ENCODE assay signal across 35 cellular contexts in genomic region chr10:14676732-14677131, GRCh38.
"Had no signal": no experiment of that assay in that cellular context is flagged by ENCODE, and none has a peak within 500 bp of the region (broad histone marks: within the 10 kb centered on the region; RNA-seq: fewer than 3 reads in every experiment).

No MANE protein-coding gene starts in this region.

- H3K4me1 ChIP-seq: adrenal gland, colonic mucosa, gastrocnemius medialis had no signal

- H3K36me3 ChIP-seq: adrenal gland, colonic mucosa, gastrocnemius medialis, heart left ventricle, WERI-Rb-1 had no signal

- ATAC-seq: activated CD4-positive, CD25-positive, alpha-beta regulatory T cell treated with anti-CD3 and anti-CD28 coated beads, Interleukin-2, amount 50 U/mL, for 24 hours; activated CD8-positive, alpha-beta T cell treated with anti-CD3 and anti-CD28 coated beads for 36 hours; activated naive CD8-positive, alpha-beta T cell treated with anti-CD3 and anti-CD28 coated beads, Interleukin-2, amount 50 U/mL, for 24 hours; body of pancreas; gastrocnemius medialis; heart left ventricle; T-helper 17 cell had no signal

- H3K9me3 Mint-ChIP-seq: activated B cell treated with CpG ODN at 0.5 μM for 24 hours; activated CD8-positive, alpha-beta T cell treated with anti-CD3 and anti-CD28 coated beads for 36 hours; activated naive CD8-positive, alpha-beta T cell treated with anti-CD3 and anti-CD28 coated beads for 36 hours; activated naive CD8-positive, alpha-beta T cell treated with anti-CD3 and anti-CD28 coated beads, Interleukin-2, amount 50 U/mL, for 24 hours; activated T-helper 1 cell treated with anti-CD3 and anti-CD28 coated beads, Interleukin-12 subunit alpha, Interleukin-12 subunit beta, Interleukin-2, Interleukin-4 antibody, amounts not matched to agents 30 ng/mL and 10 ng/mL and 1 ng/mL, durations not matched to agents 14 hours and 24 hours and 36 hours; T-helper 2 cell treated with Interferon-gamma antibody and Interleukin-4, amounts not matched to agents 5 μg/mL and 100 μg/mL, for 36 hours had no signal

- H3K27ac Mint-ChIP-seq: activated B cell treated with CpG ODN at 0.5 μM for 24 hours; activated CD8-positive, alpha-beta T cell treated with anti-CD3 and anti-CD28 coated beads for 36 hours; activated naive CD4-positive, alpha-beta T cell treated with anti-CD3 and anti-CD28 coated beads, Interleukin-2, amount 10 ng/mL, durations not matched to agents 7 days and 5 days; activated naive CD8-positive, alpha-beta T cell treated with anti-CD3 and anti-CD28 coated beads for 36 hours; activated naive CD8-positive, alpha-beta T cell treated with anti-CD3 and anti-CD28 coated beads, Interleukin-2, amount 50 U/mL, for 24 hours; activated T-helper 1 cell treated with anti-CD3 and anti-CD28 coated beads, Interleukin-12 subunit alpha, Interleukin-12 subunit beta, Interleukin-2, Interleukin-4 antibody, amounts not matched to agents 30 ng/mL and 10 ng/mL and 1 ng/mL, durations not matched to agents 14 hours and 24 hours and 36 hours; T-helper 17 cell; T-helper 2 cell treated with Interferon-gamma antibody and Interleukin-4, amounts not matched to agents 5 μg/mL and 100 μg/mL, for 36 hours had no signal

- FAIRE-seq: endometrium, endothelial cell of umbilical vein had no signal

- DNase-seq: activated B cell treated with CpG ODN at 0.5 μM for 24 hours; activated CD4-positive, alpha-beta T cell treated with anti-CD3 and anti-CD28 coated beads for 48 hours; activated CD4-positive, alpha-beta T cell treated with anti-CD3 and anti-CD28 coated beads, Interleukin-2, amount 50 U/mL, for 1 hour; activated CD4-positive, alpha-beta T cell treated with anti-CD3 and anti-CD28 coated beads, Interleukin-2, amount 50 U/mL, for 48 hours; activated CD8-positive, alpha-beta memory T cell treated with anti-CD3 and anti-CD28 coated beads for 24 hours; activated CD8-positive, alpha-beta T cell treated with anti-CD3 and anti-CD28 coated beads for 36 hours; activated gamma-delta T cell; activated naive CD4-positive, alpha-beta T cell; activated naive CD4-positive, alpha-beta T cell treated with anti-CD3 and anti-CD28 coated beads, Interleukin-2, amount 10 ng/mL, durations not matched to agents 7 days and 5 days; activated naive CD8-positive, alpha-beta T cell treated with anti-CD3 and anti-CD28 coated beads for 36 hours; activated naive CD8-positive, alpha-beta T cell treated with anti-CD3 and anti-CD28 coated beads, Interleukin-2, amount 50 U/mL, for 24 hours; activated T-cell treated with anti-CD3 and anti-CD28 coated beads, Interleukin-2, amount 50 U/mL, for 1 hour; adrenal gland; amygdala; aorta; body of pancreas; caudate nucleus; cerebellar nuclear complex; colonic mucosa; effector CD8-positive, alpha-beta T cell; foreskin fibroblast; gastrocnemius medialis; glutamatergic neuron; heart left ventricle; T-helper 1 cell; T-helper 17 cell; T1000; WERI-Rb-1 had no signal

- H3K4me1 Mint-ChIP-seq: activated naive CD4-positive, alpha-beta T cell treated with anti-CD3 and anti-CD28 coated beads, Interleukin-2, amount 10 ng/mL, durations not matched to agents 7 days and 5 days had no signal

- H3K4me3 Mint-ChIP-seq: activated B cell treated with CpG ODN at 0.5 μM for 24 hours; activated CD8-positive, alpha-beta T cell treated with anti-CD3 and anti-CD28 coated beads for 36 hours; activated naive CD4-positive, alpha-beta T cell treated with anti-CD3 and anti-CD28 coated beads, Interleukin-2, amount 10 ng/mL, durations not matched to agents 7 days and 5 days; activated naive CD8-positive, alpha-beta T cell treated with anti-CD3 and anti-CD28 coated beads for 36 hours; activated naive CD8-positive, alpha-beta T cell treated with anti-CD3 and anti-CD28 coated beads, Interleukin-2, amount 50 U/mL, for 24 hours; activated T-helper 1 cell treated with anti-CD3 and anti-CD28 coated beads, Interleukin-12 subunit alpha, Interleukin-12 subunit beta, Interleukin-2, Interleukin-4 antibody, amounts not matched to agents 30 ng/mL and 10 ng/mL and 1 ng/mL, durations not matched to agents 14 hours and 24 hours and 36 hours; T-helper 17 cell; T-helper 2 cell treated with Interferon-gamma antibody and Interleukin-4, amounts not matched to agents 5 μg/mL and 100 μg/mL, for 36 hours had no signal

- H3K27ac ChIP-seq: adrenal gland, body of pancreas, colonic mucosa, epithelial cell of prostate, gastrocnemius medialis, heart left ventricle, hepatocyte, WERI-Rb-1 had no signal

- H3K9me3 ChIP-seq: adrenal gland, body of pancreas, colonic mucosa, gastrocnemius medialis, heart left ventricle had no signal

- H3K27me3 Mint-ChIP-seq: activated B cell treated with CpG ODN at 0.5 μM for 24 hours; activated CD8-positive, alpha-beta T cell treated with anti-CD3 and anti-CD28 coated beads for 36 hours; activated naive CD8-positive, alpha-beta T cell treated with anti-CD3 and anti-CD28 coated beads for 36 hours; activated naive CD8-positive, alpha-beta T cell treated with anti-CD3 and anti-CD28 coated beads, Interleukin-2, amount 50 U/mL, for 24 hours had no signal

- H3K36me3 Mint-ChIP-seq: activated naive CD4-positive, alpha-beta T cell treated with anti-CD3 and anti-CD28 coated beads, Interleukin-2, amount 10 ng/mL, durations not matched to agents 7 days and 5 days; activated naive CD8-positive, alpha-beta T cell treated with anti-CD3 and anti-CD28 coated beads for 36 hours had no signal

- H3K79me2 ChIP-seq: hepatocyte had no signal

- H3K27me3 ChIP-seq: adrenal gland, body of pancreas, colonic mucosa, gastrocnemius medialis, hepatocyte had no signal

- H2AFZ ChIP-seq: hepatocyte had no signal

- H3K4me3 ChIP-seq: adrenal gland, body of pancreas, colonic mucosa, gastrocnemius medialis, heart left ventricle, hepatocyte had no signal

- H3K4me2 ChIP-seq: hepatocyte had no signal
